Comparison of ENCODE assay signal across 22 cellular contexts in genomic region chr19:38015771-38016170, GRCh38.
A peak's percentile ranks its signal among the peaks of the same experiment; 100 is the strongest.
DNase-seq lines count a peak whose midpoint lies in the region; TF ChIP-seq lines count a peak whose summit lies in the region.
"Had no signal": no experiment of that assay in that cellular context is flagged by ENCODE, and none has a peak within 500 bp of the region (broad histone marks: within the 10 kb centered on the region; RNA-seq: fewer than 3 reads in every experiment).

No MANE protein-coding gene starts in this region.

- no peak overlapping the region for H3K4me3 Mint-ChIP-seq in IgD-negative memory B cell
- no peak overlapping the region for H3K4me3 Mint-ChIP-seq in activated CD4-positive, alpha-beta T cell treated with anti-CD3 and anti-CD28 coated beads, Interleukin-2, amount 10 ng/mL, durations not matched to agents 24 days and 14 days
- H3K4me3 Mint-ChIP-seq: activated CD8-positive, alpha-beta memory T cell treated with anti-CD3 and anti-CD28 coated beads, Interleukin-2, amount 10 ng/mL, durations not matched to agents 7 days and 5 days; CD4-positive, alpha-beta memory T cell; stimulated activated effector memory CD8-positive, alpha-beta T cell treated with anti-CD3 and anti-CD28 coated beads, Interleukin-12 subunit alpha, Interleukin-12 subunit beta, amount 100 ng/mL, for 72 hours had no signal

- no peaks in the 10 kb centered on the region for H3K9me3 Mint-ChIP-seq in IgD-negative memory B cell
- H3K9me3 Mint-ChIP-seq in activated CD4-positive, alpha-beta T cell treated with anti-CD3 and anti-CD28 coated beads, Interleukin-2, amount 10 ng/mL, durations not matched to agents 24 days and 14 days, result no peaks in the 10 kb centered on the region
- H3K9me3 Mint-ChIP-seq: stimulated activated effector memory CD8-positive, alpha-beta T cell treated with anti-CD3 and anti-CD28 coated beads, Interleukin-12 subunit alpha, Interleukin-12 subunit beta, amount 100 ng/mL, for 72 hours had no signal

- no peak overlapping the region for H3K27ac ChIP-seq in parathyroid adenoma
- H3K27ac ChIP-seq in mammary epithelial cell (ENCODE audit: insufficient read depth, low read depth, low read length), result no peak overlapping the region
- H3K27ac ChIP-seq: ascending aorta, cardiac muscle cell, coronary artery, left ventricle myocardium inferior had no signal

- DNase-seq in ACHN, result peak; percentile 47
- peak; percentile 90 for DNase-seq in glomerular visceral epithelial cell (ENCODE audit: extremely low spot score)
- DNase-seq in activated CD4-positive, alpha-beta T cell treated with anti-CD3 and anti-CD28 coated beads, Interleukin-2, amount 10 ng/mL, durations not matched to agents 24 days and 14 days, result no peak
- DNase-seq in H4 (ENCODE audit: low spot score), result no peak
- no peak for DNase-seq in mammary epithelial cell
- DNase-seq in SIG-M5 (lab: John Stamatoyannopoulos, UW), result no peak
- DNase-seq: activated CD8-positive, alpha-beta memory T cell treated with anti-CD3 and anti-CD28 coated beads, Interleukin-2, amount 10 ng/mL, durations not matched to agents 7 days and 5 days; activated gamma-delta T cell treated with Interleukin-2 at 50 U/mL for 16 hours; activated T-cell treated with anti-CD3 and anti-CD28 coated beads, Interleukin-2, amount 50 U/mL, for 48 hours; CD4-positive, alpha-beta memory T cell; effector CD8-positive, alpha-beta T cell; erythroblast; left ventricle myocardium inferior; NCI-H1417 treated with DMSO at 0.1 percent for 48 hours; T1000 had no signal

- no peak overlapping the region for H2AFZ ChIP-seq in parathyroid adenoma
- H2AFZ ChIP-seq in mammary epithelial cell (ENCODE audit: low read depth, low read length), result no peak overlapping the region

- peaks cover 4% of the 10 kb centered on the region for H3K4me1 ChIP-seq in parathyroid adenoma
- peaks cover 10% of the 10 kb centered on the region for H3K4me1 ChIP-seq in mammary epithelial cell (ENCODE audit: insufficient read depth, low read length)
- H3K4me1 ChIP-seq: ascending aorta, left ventricle myocardium inferior had no signal

- no peaks in the 10 kb centered on the region for H3K36me3 ChIP-seq in parathyroid adenoma (ENCODE audit: control insufficient read depth, insufficient read depth, low read length)
- H3K36me3 ChIP-seq in mammary epithelial cell (ENCODE audit: insufficient read depth, low read length), result no peaks in the 10 kb centered on the region
- H3K36me3 ChIP-seq: ascending aorta, cardiac muscle cell, left ventricle myocardium inferior had no signal

- no peaks in the 10 kb centered on the region for H3K9me3 ChIP-seq in parathyroid adenoma (ENCODE audit: control insufficient read depth, low read length)
- H3K9me3 ChIP-seq in mammary epithelial cell (replicated peaks; ENCODE audit: insufficient read depth, low read length), result no peaks in the 10 kb centered on the region
- H3K9me3 ChIP-seq: ascending aorta, left ventricle myocardium inferior had no signal

- H3K4me1 Mint-ChIP-seq in IgD-negative memory B cell, result peaks cover 13 to 28% (median 19%) of the 10 kb centered on the region in 3 donors
- no peaks in the 10 kb centered on the region for H3K4me1 Mint-ChIP-seq in activated CD4-positive, alpha-beta T cell treated with anti-CD3 and anti-CD28 coated beads, Interleukin-2, amount 10 ng/mL, durations not matched to agents 24 days and 14 days
- H3K4me1 Mint-ChIP-seq: activated CD8-positive, alpha-beta memory T cell treated with anti-CD3 and anti-CD28 coated beads, Interleukin-2, amount 10 ng/mL, durations not matched to agents 7 days and 5 days; stimulated activated effector memory CD8-positive, alpha-beta T cell treated with anti-CD3 and anti-CD28 coated beads, Interleukin-12 subunit alpha, Interleukin-12 subunit beta, amount 100 ng/mL, for 72 hours had no signal

- H4K20me1 ChIP-seq in mammary epithelial cell (ENCODE audit: insufficient read depth, low read length), result no peaks in the 10 kb centered on the region

- peaks cover 2% of the 10 kb centered on the region for H3K79me2 ChIP-seq in parathyroid adenoma
- peaks cover 8% of the 10 kb centered on the region for H3K79me2 ChIP-seq in mammary epithelial cell (ENCODE audit: insufficient read depth, low read length)

- no TSS peak for BruUV-seq in mammary epithelial cell (replicated peaks; lab: Mats Ljungman, UMichigan)

- H3K27ac Mint-ChIP-seq in IgD-negative memory B cell, result peak overlapping the region; percentile 25 to 80 (median 54)
- H3K27ac Mint-ChIP-seq in activated CD4-positive, alpha-beta T cell treated with anti-CD3 and anti-CD28 coated beads, Interleukin-2, amount 10 ng/mL, durations not matched to agents 24 days and 14 days, result no peak overlapping the region
- H3K27ac Mint-ChIP-seq: activated CD8-positive, alpha-beta memory T cell treated with anti-CD3 and anti-CD28 coated beads, Interleukin-2, amount 10 ng/mL, durations not matched to agents 7 days and 5 days; stimulated activated effector memory CD8-positive, alpha-beta T cell treated with anti-CD3 and anti-CD28 coated beads, Interleukin-12 subunit alpha, Interleukin-12 subunit beta, amount 100 ng/mL, for 72 hours had no signal

- H3K27me3 ChIP-seq in parathyroid adenoma (ENCODE audit: control insufficient read depth, insufficient read depth, low read length) (no peaks in the 10 kb centered on the region), mammary epithelial cell (ENCODE audit: insufficient read depth, low read length) (no peaks in the 10 kb centered on the region)
- H3K27me3 ChIP-seq: ascending aorta, cardiac muscle cell had no signal

- TF ChIP-seq CTCF in parathyroid adenoma (IDR thresholded peaks at IDR 0.05) (no peak), mammary epithelial cell (conservative IDR thresholded peaks at IDR 0.05 in 1 of 2, IDR thresholded peaks at IDR 0.05 in 1 of 2; ENCODE audit: extremely low read depth in 1 of 2, insufficient read depth in 1 of 2, low read depth in 1 of 2, low read length in 2 of 2) (no peak)

- WGBS in mammary epithelial cell (ENCODE audit: low coverage, missing lambda C conversion rate), result 96% methylated on average over 7 of the region's 7 CpGs

- intact Hi-C loops in activated CD4-positive, alpha-beta T cell treated with anti-CD3 and anti-CD28 coated beads, Interleukin-2, amount 10 ng/mL, durations not matched to agents 24 days and 14 days (cut with micrococcal nuclease), result no loop called here
- intact Hi-C loops in mammary epithelial cell (cut with micrococcal nuclease), result no loop called here

- dilution Hi-C loops in mammary epithelial cell (cut with HindIII; ENCODE audit: low sequenced_read_pairs), result no loop called here

- CTCF ChIA-PET in mammary epithelial cell (lab: Charles Lee; ENCODE audit: low non-redundant PET), result no interaction called here

- H3K4me3 ChIP-seq in parathyroid adenoma (ENCODE audit: low read depth, low read length), result no peak overlapping the region
- H3K4me3 ChIP-seq in mammary epithelial cell (replicated peaks in 1 of 3; ENCODE audit: insufficient read depth in 1 of 3, low read depth in 2 of 3, low read length in 3 of 3), result no peak overlapping the region
- H3K4me3 ChIP-seq: ascending aorta, cardiac muscle cell, coronary artery, GM12878, left ventricle myocardium inferior had no signal

- peaks cover 8% of the 10 kb centered on the region for H3K36me3 Mint-ChIP-seq in IgD-negative memory B cell
- H3K36me3 Mint-ChIP-seq in activated CD4-positive, alpha-beta T cell treated with anti-CD3 and anti-CD28 coated beads, Interleukin-2, amount 10 ng/mL, durations not matched to agents 24 days and 14 days (ENCODE audit: low read depth), result no peaks in the 10 kb centered on the region
- H3K36me3 Mint-ChIP-seq: activated CD8-positive, alpha-beta memory T cell treated with anti-CD3 and anti-CD28 coated beads, Interleukin-2, amount 10 ng/mL, durations not matched to agents 7 days and 5 days; stimulated activated effector memory CD8-positive, alpha-beta T cell treated with anti-CD3 and anti-CD28 coated beads, Interleukin-12 subunit alpha, Interleukin-12 subunit beta, amount 100 ng/mL, for 72 hours had no signal

- H3K9ac ChIP-seq in parathyroid adenoma, result no peak overlapping the region
- H3K9ac ChIP-seq in mammary epithelial cell (ENCODE audit: insufficient read depth, low read length), result no peak overlapping the region

- no peaks in the 10 kb centered on the region for H3K27me3 Mint-ChIP-seq in IgD-negative memory B cell
- no peaks in the 10 kb centered on the region for H3K27me3 Mint-ChIP-seq in activated CD4-positive, alpha-beta T cell treated with anti-CD3 and anti-CD28 coated beads, Interleukin-2, amount 10 ng/mL, durations not matched to agents 24 days and 14 days
- H3K27me3 Mint-ChIP-seq: activated CD8-positive, alpha-beta memory T cell treated with anti-CD3 and anti-CD28 coated beads, Interleukin-2, amount 10 ng/mL, durations not matched to agents 7 days and 5 days; CD4-positive, alpha-beta memory T cell had no signal

- H3K4me2 ChIP-seq in parathyroid adenoma (ENCODE audit: low read length), result peak overlapping the region; percentile 43
- no peak overlapping the region for H3K4me2 ChIP-seq in mammary epithelial cell (ENCODE audit: insufficient read depth, low read depth, low read length)

- in situ Hi-C loops in ACHN (cut with HindIII; ENCODE audit: low pct_ligation_motif_present, low pct_unique_long_range_greater_than_20kb, low sequenced_read_pairs), result no loop called here
- in situ Hi-C loops in mammary epithelial cell (cut with MboI; ENCODE audit: low sequenced_read_pairs in 2 of 2), result no loop called here

Comparison
In these comparisons a context has a peak if more than half of its experiments do, and no peak if none do; other contexts are left out.
1. DNase-seq: peak in ACHN (single experiment) and glomerular visceral epithelial cell (single experiment); none in activated CD4-positive, alpha-beta T cell treated with anti-CD3 and anti-CD28 coated beads, Interleukin-2, amount 10 ng/mL, durations not matched to agents 24 days and 14 days (single experiment), H4 (single experiment), mammary epithelial cell (single experiment) and SIG-M5 (single experiment).